20 cellular contexts compared by ENCODE assay signal in genomic region chr17:67210915-67211314, GRCh38. TPM values are rescaled to one million over a fixed set of nuclear protein-coding genes. Genes with fewer than 3 reads are reported as not detected.
DNase-seq lines count a peak whose midpoint lies in the region; ATAC-seq, FAIRE-seq and TF ChIP-seq lines count a peak whose summit lies in the region.
"Had no signal": no experiment of that assay in that cellular context is flagged by ENCODE, and none has a peak within 500 bp of the region (broad histone marks: within the 10 kb centered on the region; RNA-seq: fewer than 3 reads in every experiment).

No MANE protein-coding gene starts in this region.

- H3K27ac ChIP-seq in IMR-90 (ENCODE audit: insufficient read depth, low read length) (no peak overlapping the region), body of pancreas (peak overlapping the region in 3 of 4 donors; percentile 7 to 44 (median 34)), pancreas (peak overlapping the region in 1 of 4 donors; percentile 24)
- H3K27ac ChIP-seq: BLaER1, C4-2B had no signal

- H2BK5ac ChIP-seq in IMR-90 (ENCODE audit: low read depth, low read length, poor library complexity, severe bottlenecking), result no peak overlapping the region

- no peak overlapping the region for H4K5ac ChIP-seq in IMR-90 (ENCODE audit: low read depth, low read length)

- no peak overlapping the region for H2AK5ac ChIP-seq in IMR-90 (ENCODE audit: low read depth, low read length)

- no peak overlapping the region for H4K91ac ChIP-seq in IMR-90 (ENCODE audit: insufficient read depth, low read depth, low read length)

- TF ChIP-seq RAD21 in IMR-90 (IDR thresholded peaks at IDR 0.05; ENCODE audit: low read length), result no peak

- DNase-seq in IMR-90, result no peak
- no peak for DNase-seq in body of pancreas
- DNase-seq in pancreas, result no peak
- no peak for DNase-seq in NCI-H1092 treated with DMSO at 0.1 percent for 48 hours (lab: John Stamatoyannopoulos, UW)
- no peak for DNase-seq in T1000 (lab: John Stamatoyannopoulos, UW)
- DNase-seq: CD4-positive, CD25-positive, alpha-beta regulatory T cell; CD8-positive, alpha-beta T cell; DMS 273 treated with DMSO at 0.1 percent for 48 hours; DMS79; EL; GDM1; GOT3; HFFc6 had no signal

- FAIRE-seq in pancreas (lab: Jason Lieb, UNC), result no peak
- FAIRE-seq: D721Med, GM12878, H54 had no signal

- H3K4me3 ChIP-seq in IMR-90 (ENCODE audit: insufficient read depth, low read depth, low read length), result no peak overlapping the region
- no peak overlapping the region for H3K4me3 ChIP-seq in body of pancreas
- no peak overlapping the region for H3K4me3 ChIP-seq in pancreas
- H3K4me3 ChIP-seq: BLaER1, GM12878, HAP-1 had no signal

- no peak overlapping the region for H2BK15ac ChIP-seq in IMR-90 (ENCODE audit: low read depth, low read length)

- H4K8ac ChIP-seq in IMR-90 (ENCODE audit: low read depth in 2 of 2, low read length in 2 of 2), result no peak overlapping the region

- TF ChIP-seq POLR2A in IMR-90 (IDR thresholded peaks at IDR 0.05; ENCODE audit: low read depth, low read length) (no peak), body of pancreas (IDR thresholded peaks at IDR 0.05) (no peak)

- in situ Hi-C loops in IMR-90 (cut with MboI; ENCODE audit: low sequenced_read_pairs), result no loop called here

- H3K18ac ChIP-seq in IMR-90 (ENCODE audit: low read depth, low read length), result no peak overlapping the region

- H3K14ac ChIP-seq in IMR-90 (replicated peaks; ENCODE audit: low read depth, low read length), result no peak overlapping the region

- ATAC-seq in IMR-90 (ENCODE audit: low read depth) (no peak), body of pancreas (peak; percentile 38), pancreas (peak in 3 of 4 donors; percentile 52 to 63 (median 63)), GM21360 (IDR thresholded peaks at IDR 0.05; ENCODE audit: unreplicated experiment) (no peak)
- ATAC-seq: CD8-positive, alpha-beta T cell; GM12878 had no signal

- H3K79me1 ChIP-seq in IMR-90 (ENCODE audit: low read depth in 1 of 2, low read length in 2 of 2), result peaks cover 21 to 47% of the 10 kb centered on the region in 2 experiments; a peak in 3 of 4 replicates

- H3K9me3 ChIP-seq in IMR-90 (ENCODE audit: control insufficient read depth, insufficient read depth, low read length), result no peaks in the 10 kb centered on the region
- no peaks in the 10 kb centered on the region for H3K9me3 ChIP-seq in body of pancreas
- H3K9me3 ChIP-seq in pancreas, result no peaks in the 10 kb centered on the region
- H3K9me3 ChIP-seq: BLaER1, HAP-1 had no signal

- BruUV-seq in IMR-90 (replicated peaks; lab: Mats Ljungman, UMichigan), result no TSS peak

- H3K9ac ChIP-seq in IMR-90 (ENCODE audit: low read depth, low read length), result no peak overlapping the region
- H3K9ac ChIP-seq: BLaER1 had no signal

- peak overlapping the region; percentile 42; the same call in 1 of the 2 replicates for H3K23ac ChIP-seq in IMR-90 (ENCODE audit: low read depth, low read length)

- H4K20me1 ChIP-seq in IMR-90 (ENCODE audit: insufficient read depth, low read length), result peaks cover 15% of the 10 kb centered on the region

- H3K9me1 ChIP-seq in IMR-90 (ENCODE audit: insufficient read depth, low read length), result peaks cover 12% of the 10 kb centered on the region

- H2BK120ac ChIP-seq in IMR-90 (ENCODE audit: low read depth, low read length), result no peak overlapping the region

- intact Hi-C loops in IMR-90 (cut with micrococcal nuclease) (no loop called here), body of pancreas (cut with DNase I) (no loop called here), pancreas (cut with DNase I) (no loop called here)

- H3K36me3 ChIP-seq in IMR-90 (ENCODE audit: control insufficient read depth, insufficient read depth, low read length) (peaks cover 2% of the 10 kb centered on the region), body of pancreas (replicated peaks in 1 of 2; ENCODE audit: insufficient read depth in 1 of 2, low read depth in 2 of 2) (no peaks in the 10 kb centered on the region), pancreas (no peaks in the 10 kb centered on the region)

- no peaks in the 10 kb centered on the region for H3K27me3 ChIP-seq in IMR-90 (ENCODE audit: control insufficient read depth, insufficient read depth, low read length)
- H3K27me3 ChIP-seq in body of pancreas, result no peaks in the 10 kb centered on the region
- no peaks in the 10 kb centered on the region for H3K27me3 ChIP-seq in pancreas
- H3K27me3 ChIP-seq: BLaER1 had no signal

- H2AFZ ChIP-seq in IMR-90 (replicated peaks; ENCODE audit: low read length, poor library complexity), result no peak overlapping the region

- no CpG with 5 or more reads among the region's 2 CpGs for WGBS in IMR-90 (ENCODE audit: extremely low coverage in 2 of 2, insufficient read length in 1 of 2), 2 experiments
- WGBS in body of pancreas, 2 donors, result 33 to 45% methylated on average over 2 of the region's 2 CpGs
- 38 to 40% methylated on average over 2 of the region's 2 CpGs for WGBS in pancreas, 2 donors

- H3K56ac ChIP-seq in IMR-90 (ENCODE audit: extremely low read depth, insufficient read depth, low read length), result no peak overlapping the region

- H2AK9ac ChIP-seq in IMR-90 (replicated peaks; ENCODE audit: low read depth, low read length, poor library complexity), result no peak overlapping the region

- no peak overlapping the region for H3K4me2 ChIP-seq in IMR-90 (ENCODE audit: low read depth, low read length)
- H3K4me2 ChIP-seq: BLaER1 had no signal

- no peak for TF ChIP-seq CTCF in IMR-90 (conservative IDR thresholded peaks at IDR 0.05; ENCODE audit: low read depth, low read length)
- no peak for TF ChIP-seq CTCF in body of pancreas (IDR thresholded peaks at IDR 0.05)
- TF ChIP-seq CTCF in pancreas (IDR thresholded peaks at IDR 0.05), result no peak

- CTCF ChIA-PET in IMR-90 (lab: Yijun Ruan, JAX), result no interaction called here

- POLR2A ChIA-PET in IMR-90 (lab: Charles Lee; ENCODE audit: unreplicated experiment), result no interaction called here

- dilution Hi-C loops in IMR-90 (cut with HindIII; ENCODE audit: low sequenced_read_pairs, unreplicated experiment), result no loop called here

- H3K4me1 ChIP-seq in IMR-90 (ENCODE audit: control insufficient read depth, insufficient read depth, low read length) (peaks cover 10% of the 10 kb centered on the region; the same call in 1 of the 2 replicates), body of pancreas (peaks cover 56% of the 10 kb centered on the region), pancreas (peaks cover 18 to 32% (median 27%) of the 10 kb centered on the region in 3 donors)

- no peak overlapping the region for H2BK20ac ChIP-seq in IMR-90 (ENCODE audit: low read depth, low read length)

- H3K4ac ChIP-seq in IMR-90 (ENCODE audit: low read depth, low read length), result no peak overlapping the region

TF ChIP-seq in IMR-90, 13 proteins besides CTCF, POLR2A, EP300 and RAD21:
- TF ChIP-seq MXI1 (IDR thresholded peaks at IDR 0.05; ENCODE audit: borderline replicate concordance, low read depth, low read length), result no peak
- TF ChIP-seq CHD1 (IDR thresholded peaks at IDR 0.05; ENCODE audit: low read depth, low read length), result no peak
- no peak for TF ChIP-seq RCOR1 (IDR thresholded peaks at IDR 0.05; ENCODE audit: insufficient replicate concordance, low read length)
- no peak for TF ChIP-seq MAFK (IDR thresholded peaks at IDR 0.05; ENCODE audit: low read depth, low read length)
- TF ChIP-seq RFX5 (IDR thresholded peaks at IDR 0.05; ENCODE audit: low read depth, low read length), result no peak
- no peak for TF ChIP-seq NFE2L2 (IDR thresholded peaks at IDR 0.05; ENCODE audit: low read depth, low read length)
- TF ChIP-seq USF2 (IDR thresholded peaks at IDR 0.05; ENCODE audit: low read depth, low read length), result no peak

RNA-seq across cellular contexts. Expression of gene HELZ, which starts 34.1 kb away (rescaled TPM):
- total RNA-seq in IMR-90 (2012; rRNA removed), result 60.6 and 65.0 TPM in 2 replicates
- 6.9 and 8.0 TPM in 2 replicates for polyA plus RNA-seq in IMR-90 (2012; rRNA removed)
- 1.6 and 1.7 TPM in 2 replicates for polyA plus RNA-seq in IMR-90 (2012; cell fraction: cytosol; rRNA removed)
- 2.8 and 15.1 TPM in 2 replicates for polyA plus RNA-seq in IMR-90 (2012; cell fraction: nucleus; rRNA removed; ENCODE audit: low replicate concordance)
- 10 to 100 TPM; 21.0 to 34.6 TPM for total RNA-seq in body of pancreas
- 10 to 100 TPM; 17.4 to 36.6 (median 26.2) TPM for total RNA-seq in pancreas
- 1 to 10 TPM; 4.1 to 4.6 TPM for polyA plus RNA-seq in pancreas

Comparison
In these comparisons a context has a peak if more than half of its experiments do, and no peak if none do; other contexts are left out.
1. ATAC-seq: peak in body of pancreas (single experiment) and pancreas (3 of 4); none in IMR-90 (single experiment) and GM21360 (single experiment).